Comparison of ENCODE assay signal across 39 cellular contexts in genomic region chr10:131332821-131333220, GRCh38. TPM values are rescaled to one million over a fixed set of nuclear protein-coding genes. Genes with fewer than 3 reads are reported as not detected.
"Had no signal": no experiment of that assay in that cellular context is flagged by ENCODE, and none has a peak within 500 bp of the region (broad histone marks: within the 10 kb centered on the region; RNA-seq: fewer than 3 reads in every experiment).

No MANE protein-coding gene starts in this region.

- DNase-seq: activated effector memory CD4-positive, alpha-beta T cell treated with anti-CD3 and anti-CD28 coated beads, Interleukin-2, amount 50 U/mL, for 16 hours; activated effector memory CD4-positive, alpha-beta T cell treated with Interleukin-2 at 50 U/mL for 16 hours; activated gamma-delta T cell; activated gamma-delta T cell treated with Interleukin-2 at 50 U/mL for 16 hours; activated naive CD4-positive, alpha-beta T cell; activated naive CD4-positive, alpha-beta T cell treated with anti-CD3 and anti-CD28 coated beads for 36 hours; activated naive CD4-positive, alpha-beta T cell treated with anti-CD3 and anti-CD28 coated beads, Interleukin-2, amount 10 ng/mL, durations not matched to agents 7 days and 5 days; activated naive CD4-positive, alpha-beta T cell treated with anti-CD3 and anti-CD28 coated beads, Interleukin-2, amount 50 U/mL, for 16 hours; activated naive CD4-positive, alpha-beta T cell treated with Interleukin-2 at 50 U/mL for 16 hours; activated naive CD8-positive, alpha-beta T cell treated with anti-CD3 and anti-CD28 coated beads for 36 hours; activated naive CD8-positive, alpha-beta T cell treated with anti-CD3 and anti-CD28 coated beads, Interleukin-2, amount 10 ng/mL, durations not matched to agents 7 days and 5 days; activated naive CD8-positive, alpha-beta T cell treated with anti-CD3 and anti-CD28 coated beads, Interleukin-2, amount 50 U/mL, for 24 hours; activated T-cell treated with anti-CD3 and anti-CD28 coated beads, Interleukin-2, amount 50 U/mL, for 1 hour; activated T-cell treated with anti-CD3 and anti-CD28 coated beads, Interleukin-2, amount 50 U/mL, for 24 hours; activated T-cell treated with anti-CD3 and anti-CD28 coated beads, Interleukin-2, amount 50 U/mL, for 48 hours; activated T-cell treated with anti-CD3 and anti-CD28 coated beads, Interleukin-2, amount 50 U/mL, for 72 hours; adrenal gland; amniotic stem cell; amygdala; anterior cingulate cortex; aorta; body of pancreas; caudate nucleus; central memory CD4-positive, alpha-beta T cell; cerebellar nuclear complex had no signal

- H3K36me3 ChIP-seq: adrenal gland, ascending aorta, breast epithelium, cardiac muscle cell had no signal

- H3K27me3 Mint-ChIP-seq: activated naive CD4-positive, alpha-beta T cell treated with anti-CD3 and anti-CD28 coated beads, Interleukin-2, amount 10 ng/mL, durations not matched to agents 7 days and 5 days; activated naive CD8-positive, alpha-beta T cell treated with anti-CD3 and anti-CD28 coated beads, Interleukin-2, amount 10 ng/mL, durations not matched to agents 7 days and 5 days; activated T-helper 17 cell treated with anti-CD3 and anti-CD28 coated beads, Interleukin-2, amount 50 U/mL, for 72 hours; central memory CD8-positive, alpha-beta T cell had no signal

- H3K9me3 ChIP-seq: adrenal gland, ascending aorta, body of pancreas had no signal

- H3K4me1 ChIP-seq: adrenal gland, ascending aorta, body of pancreas, breast epithelium had no signal

- ATAC-seq: activated naive CD4-positive, alpha-beta T cell treated with anti-CD3 and anti-CD28 coated beads, Interleukin-2, amount 50 U/mL, for 72 hours; activated naive CD8-positive, alpha-beta T cell treated with anti-CD3 and anti-CD28 coated beads, Interleukin-2, amount 50 U/mL, for 24 hours; activated T-cell treated with anti-CD3 and anti-CD28 coated beads, Interleukin-2, amount 50 U/mL, for 72 hours; activated T-helper 17 cell treated with anti-CD3 and anti-CD28 coated beads, Interleukin-2, amount 50 U/mL, for 72 hours; body of pancreas had no signal

- H3K27ac ChIP-seq: adrenal gland, ascending aorta, body of pancreas, breast epithelium, cardiac muscle cell had no signal

- H3K4me3 ChIP-seq: adrenal gland, ascending aorta, body of pancreas, breast epithelium, cardiac muscle cell had no signal

- H3K9me3 Mint-ChIP-seq: activated naive CD4-positive, alpha-beta T cell treated with anti-CD3 and anti-CD28 coated beads, Interleukin-2, amount 10 ng/mL, durations not matched to agents 7 days and 5 days; activated naive CD8-positive, alpha-beta T cell treated with anti-CD3 and anti-CD28 coated beads, Interleukin-2, amount 10 ng/mL, durations not matched to agents 7 days and 5 days; activated T-helper 1 cell treated with anti-CD3 and anti-CD28 coated beads, Interleukin-12 subunit alpha, Interleukin-12 subunit beta, Interleukin-2, Interleukin-4 antibody, amounts not matched to agents 30 ng/mL and 10 ng/mL and 1 ng/mL, durations not matched to agents 14 hours and 24 hours and 36 hours; activated T-helper 17 cell treated with anti-CD3 and anti-CD28 coated beads, Interleukin-2, amount 50 U/mL, for 72 hours; activated T-helper 2 cell treated with anti-CD3 and anti-CD28 coated beads, Interferon-gamma antibody, Interleukin-2, Interleukin-4, amounts not matched to agents 10 μg/mL and 5 μg/mL and 100 μg/mL, durations not matched to agents 14 hours and 24 hours and 36 hours had no signal

- H3K4me1 Mint-ChIP-seq: activated naive CD4-positive, alpha-beta T cell treated with anti-CD3 and anti-CD28 coated beads, Interleukin-2, amount 10 ng/mL, durations not matched to agents 7 days and 5 days; activated naive CD4-positive, alpha-beta T cell treated with anti-CD3 and anti-CD28 coated beads, Interleukin-2, amount 50 U/mL, for 24 hours; activated naive CD8-positive, alpha-beta T cell treated with anti-CD3 and anti-CD28 coated beads for 36 hours; activated naive CD8-positive, alpha-beta T cell treated with anti-CD3 and anti-CD28 coated beads, Interleukin-2, amount 10 ng/mL, durations not matched to agents 7 days and 5 days; activated naive CD8-positive, alpha-beta T cell treated with anti-CD3 and anti-CD28 coated beads, Interleukin-2, amount 50 U/mL, for 24 hours; activated T-helper 17 cell treated with anti-CD3 and anti-CD28 coated beads, Interleukin-2, amount 50 U/mL, for 72 hours; brain; central memory CD8-positive, alpha-beta T cell had no signal

- H3K36me3 Mint-ChIP-seq: activated naive CD4-positive, alpha-beta T cell treated with anti-CD3 and anti-CD28 coated beads, Interleukin-2, amount 10 ng/mL, durations not matched to agents 7 days and 5 days; activated naive CD4-positive, alpha-beta T cell treated with anti-CD3 and anti-CD28 coated beads, Interleukin-2, amount 50 U/mL, for 24 hours; activated naive CD4-positive, alpha-beta T cell treated with anti-CD3 and anti-CD28 coated beads, Interleukin-2, amount 50 U/mL, for 72 hours; activated naive CD8-positive, alpha-beta T cell; activated naive CD8-positive, alpha-beta T cell treated with anti-CD3 and anti-CD28 coated beads for 36 hours; activated naive CD8-positive, alpha-beta T cell treated with anti-CD3 and anti-CD28 coated beads, Interleukin-2, amount 10 ng/mL, durations not matched to agents 7 days and 5 days; brain had no signal

- H3K27me3 ChIP-seq: ascending aorta had no signal

- H3K4me3 Mint-ChIP-seq: activated naive CD4-positive, alpha-beta T cell treated with anti-CD3 and anti-CD28 coated beads for 36 hours; activated naive CD4-positive, alpha-beta T cell treated with anti-CD3 and anti-CD28 coated beads, Interleukin-2, amount 10 ng/mL, durations not matched to agents 7 days and 5 days; activated naive CD4-positive, alpha-beta T cell treated with anti-CD3 and anti-CD28 coated beads, Interleukin-2, amount 50 U/mL, for 24 hours; activated naive CD8-positive, alpha-beta T cell; activated naive CD8-positive, alpha-beta T cell treated with anti-CD3 and anti-CD28 coated beads for 36 hours; activated naive CD8-positive, alpha-beta T cell treated with anti-CD3 and anti-CD28 coated beads, Interleukin-2, amount 10 ng/mL, durations not matched to agents 7 days and 5 days; activated naive CD8-positive, alpha-beta T cell treated with anti-CD3 and anti-CD28 coated beads, Interleukin-2, amount 50 U/mL, for 24 hours; activated T-cell treated with anti-CD3 and anti-CD28 coated beads, Interleukin-2, amount 50 U/mL, for 24 hours; activated T-cell treated with anti-CD3 and anti-CD28 coated beads, Interleukin-2, amount 50 U/mL, for 72 hours; activated T-helper 1 cell treated with anti-CD3 and anti-CD28 coated beads, Interleukin-12 subunit alpha, Interleukin-12 subunit beta, Interleukin-2, Interleukin-4 antibody, amounts not matched to agents 30 ng/mL and 10 ng/mL and 1 ng/mL, durations not matched to agents 14 hours and 24 hours and 36 hours; activated T-helper 17 cell treated with anti-CD3 and anti-CD28 coated beads, Interleukin-2, amount 50 U/mL, for 72 hours; brain; central memory CD8-positive, alpha-beta T cell had no signal

RNA-seq across cellular contexts. Expression of gene TCERG1L, which starts 21.3 kb away (rescaled TPM):
- total RNA-seq: aorta, ascending aorta, bronchial epithelial cell, cardiac septum, chondrocyte had no signal
